In genomic region chr14:22849212-22849819, GRCh38 we compare ENCODE assay signal across 12 cellular contexts. TPM values are rescaled to one million over a fixed set of nuclear protein-coding genes. Genes with fewer than 3 reads are reported as not detected.
DNase-seq lines count a peak whose midpoint lies in the region; ATAC-seq and TF ChIP-seq lines count a peak whose summit lies in the region.
"Had no signal": no experiment of that assay in that cellular context is flagged by ENCODE, and none has a peak within 500 bp of the region (broad histone marks: within the 10 kb centered on the region; RNA-seq: fewer than 3 reads in every experiment).

No MANE protein-coding gene starts in this region.

- DNase-seq in Daoy (ENCODE audit: low read depth), result peak; percentile 65
- peak; percentile 20 for DNase-seq in brain microvascular endothelial cell
- DNase-seq in left ventricle myocardium inferior, result peak; percentile 69
- DNase-seq in psoas muscle, result peak; percentile 79 to 80
- DNase-seq in activated T-cell treated with anti-CD3 and anti-CD28 coated beads, Interleukin-2, amount 50 U/mL, for 24 hours, result no peak
- DNase-seq in activated naive CD4-positive, alpha-beta T cell (lab: John Stamatoyannopoulos, UW), result no peak
- DNase-seq: activated naive CD8-positive, alpha-beta T cell treated with anti-CD3 and anti-CD28 coated beads, Interleukin-2, amount 10 ng/mL, durations not matched to agents 7 days and 5 days; NCI-H187; stimulated activated CD4-positive, alpha-beta T cell treated with anti-CD3 and anti-CD28 coated beads, Interleukin-2, amount 100 ng/mL, for 48 hours had no signal

- in situ Hi-C loops in brain microvascular endothelial cell (cut with HindIII; ENCODE audit: low pct_ligation_motif_present, low sequenced_read_pairs), result no loop called here

- WGBS in psoas muscle, 3 donors, result 20 to 33% (median 21%) methylated on average over 16 to 19 of the region's 19 CpGs

- H3K27me3 ChIP-seq in brain microvascular endothelial cell (replicated peaks), result no peaks in the 10 kb centered on the region
- no peaks in the 10 kb centered on the region for H3K27me3 ChIP-seq in left ventricle myocardium inferior (ENCODE audit: low read depth)
- no peaks in the 10 kb centered on the region for H3K27me3 ChIP-seq in psoas muscle (ENCODE audit: insufficient read depth in 3 of 3, low read length in 2 of 3)

- H3K4me3 Mint-ChIP-seq in activated T-cell treated with anti-CD3 and anti-CD28 coated beads, Interleukin-2, amount 50 U/mL, for 24 hours, result no peak overlapping the region
- H3K4me3 Mint-ChIP-seq: activated naive CD8-positive, alpha-beta T cell treated with anti-CD3 and anti-CD28 coated beads, Interleukin-2, amount 10 ng/mL, durations not matched to agents 7 days and 5 days had no signal

- H3K4me3 ChIP-seq in brain microvascular endothelial cell (ENCODE audit: low read depth, low read length) (no peak overlapping the region), left ventricle myocardium inferior (peak overlapping the region; percentile 37), psoas muscle (peak overlapping the region; percentile 3)

- H3K4me1 ChIP-seq in left ventricle myocardium inferior (peaks cover 76% of the 10 kb centered on the region), psoas muscle (peaks cover 50% of the 10 kb centered on the region)

- no peaks in the 10 kb centered on the region for H3K36me3 Mint-ChIP-seq in activated T-cell treated with anti-CD3 and anti-CD28 coated beads, Interleukin-2, amount 50 U/mL, for 24 hours (ENCODE audit: low read depth)
- H3K36me3 Mint-ChIP-seq: activated naive CD8-positive, alpha-beta T cell treated with anti-CD3 and anti-CD28 coated beads, Interleukin-2, amount 10 ng/mL, durations not matched to agents 7 days and 5 days had no signal

- no peak overlapping the region for H3K27ac Mint-ChIP-seq in activated T-cell treated with anti-CD3 and anti-CD28 coated beads, Interleukin-2, amount 50 U/mL, for 24 hours
- H3K27ac Mint-ChIP-seq: activated naive CD8-positive, alpha-beta T cell treated with anti-CD3 and anti-CD28 coated beads, Interleukin-2, amount 10 ng/mL, durations not matched to agents 7 days and 5 days had no signal

- H3K36me3 ChIP-seq in brain microvascular endothelial cell (replicated peaks) (peaks cover 29% of the 10 kb centered on the region), left ventricle myocardium inferior (peaks cover 24% of the 10 kb centered on the region), psoas muscle (ENCODE audit: insufficient read depth in 1 of 2, low read depth in 1 of 2) (peaks cover 0 to 5% of the 10 kb centered on the region in 2 donors)

- H3K27me3 Mint-ChIP-seq in activated T-cell treated with anti-CD3 and anti-CD28 coated beads, Interleukin-2, amount 50 U/mL, for 24 hours, result peaks cover 29% of the 10 kb centered on the region

- intact Hi-C loops in left ventricle myocardium inferior (cut with micrococcal nuclease) (no loop called here), psoas muscle (cut with DNase I) (loop anchor here in 1 of 2 donors (2.0 kb wide), 1 partner anchor 19 kb away; no protein-coding TSS in a partner anchor)

- H3K27ac ChIP-seq in brain microvascular endothelial cell, result peak overlapping the region; percentile 78
- peak overlapping the region; percentile 88 for H3K27ac ChIP-seq in left ventricle myocardium inferior (replicated peaks)
- H3K27ac ChIP-seq in psoas muscle, result peak overlapping the region; percentile 82

- H3K4me1 Mint-ChIP-seq in activated T-cell treated with anti-CD3 and anti-CD28 coated beads, Interleukin-2, amount 50 U/mL, for 24 hours (ENCODE audit: low read depth), result peaks cover 21% of the 10 kb centered on the region

- H3K9me3 ChIP-seq in left ventricle myocardium inferior (replicated peaks) (no peaks in the 10 kb centered on the region), psoas muscle (no peaks in the 10 kb centered on the region)

- ATAC-seq in psoas muscle, result peak; percentile 11 to 44 (median 26)
- ATAC-seq in GM21381 (IDR thresholded peaks at IDR 0.05; ENCODE audit: unreplicated experiment), result no peak
- no peak for ATAC-seq in GM19452 (IDR thresholded peaks at IDR 0.05; ENCODE audit: unreplicated experiment)

- no peak for TF ChIP-seq CTCF in brain microvascular endothelial cell (IDR thresholded peaks at IDR 0.05; ENCODE audit: low read depth, low read length, missing control alignments)
- TF ChIP-seq CTCF in left ventricle myocardium inferior (IDR thresholded peaks at IDR 0.05; ENCODE audit: borderline replicate concordance), result no peak
- TF ChIP-seq CTCF in psoas muscle (IDR thresholded peaks at IDR 0.05), result no peak

- no peaks in the 10 kb centered on the region for H3K9me3 Mint-ChIP-seq in activated T-cell treated with anti-CD3 and anti-CD28 coated beads, Interleukin-2, amount 50 U/mL, for 24 hours
- H3K9me3 Mint-ChIP-seq: activated naive CD8-positive, alpha-beta T cell treated with anti-CD3 and anti-CD28 coated beads, Interleukin-2, amount 10 ng/mL, durations not matched to agents 7 days and 5 days had no signal

RNA-seq across cellular contexts. Expression of gene MMP14, which starts 12.9 kb away (rescaled TPM):
- total RNA-seq in Daoy (2014; rRNA removed; shearing (Covaris generic)), result 158 and 176 TPM in 2 replicates
- total RNA-seq in left ventricle myocardium inferior, result 22.1 TPM
- 10 to 100 TPM in 3 of 4 donors, 1 to 10 TPM in 1; 9.6 to 18.5 (median 14.7) TPM for total RNA-seq in psoas muscle
- 10 to 100 TPM in 2 of 3 donors, 1 to 10 TPM in 1; 7.6 to 15.1 (median 10.0) TPM for polyA plus RNA-seq in psoas muscle

RNA-seq across cellular contexts. Expression of gene MRPL52, which starts 19.6 kb away (rescaled TPM):
- total RNA-seq in Daoy (2014; rRNA removed; shearing (Covaris generic)), result 174 and 223 TPM in 2 replicates
- total RNA-seq in left ventricle myocardium inferior, result 110 TPM
- total RNA-seq in psoas muscle, result 10 to 100 TPM; 79.1 to 91.2 (median 84.9) TPM
- polyA plus RNA-seq in psoas muscle, result 100 to 1,000 TPM in 2 of 3 donors, 10 to 100 TPM in 1; 92.0 to 246 (median 102) TPM

RNA-seq across cellular contexts. Expression of gene LRP10, which starts 22.2 kb away (rescaled TPM):
- 17.3 and 21.1 TPM in 2 replicates for total RNA-seq in Daoy (2014; rRNA removed; shearing (Covaris generic))
- total RNA-seq in left ventricle myocardium inferior, result 48.3 TPM
- 10 to 100 TPM; 30.9 to 50.6 (median 40.6) TPM for total RNA-seq in psoas muscle
- 10 to 100 TPM; 18.1 to 42.7 (median 25.1) TPM for polyA plus RNA-seq in psoas muscle

RNA-seq across cellular contexts. Expression of gene REM2, which starts 33.7 kb away (rescaled TPM):
- total RNA-seq in Daoy (2014; rRNA removed; shearing (Covaris generic)), result 0.74 TPM in 1 of 2 replicates, not detected in the other
- total RNA-seq in left ventricle myocardium inferior (not detected), psoas muscle (under 1 TPM in 2 of 4 donors, not detected in 2; 0.21 to 0.34 TPM)
- under 1 TPM; 0.05 to 0.18 (median 0.10) TPM for polyA plus RNA-seq in psoas muscle

RNA-seq across cellular contexts. Expression of gene SLC7A7, which starts 34.1 kb away (rescaled TPM):
- total RNA-seq in Daoy (2014; rRNA removed; shearing (Covaris generic)), result 0.51 and 1.8 TPM in 2 replicates
- total RNA-seq in left ventricle myocardium inferior (4.6 TPM), psoas muscle (1 to 10 TPM; 1.3 to 2.6 (median 2.0) TPM)
- polyA plus RNA-seq in psoas muscle, result 1 to 10 TPM in 1 of 3 donors, under 1 TPM in 2; 0.93 to 2.6 (median 0.97) TPM
- total RNA-seq: T-helper 2 cell treated with Interferon-gamma antibody and Interleukin-4, amounts not matched to agents 100 ng/mL and 5 ng/mL, for 36 hours had no signal

Comparison
In these comparisons a context has a peak if more than half of its experiments do, and no peak if none do; other contexts are left out.
1. DNase-seq: peak in Daoy (single experiment), brain microvascular endothelial cell (single experiment), left ventricle myocardium inferior (single experiment) and psoas muscle (2 of 2); none in activated T-cell treated with anti-CD3 and anti-CD28 coated beads, Interleukin-2, amount 50 U/mL, for 24 hours (single experiment) and activated naive CD4-positive, alpha-beta T cell (0 of 4).
2. ATAC-seq: peak in psoas muscle (4 of 4); none in GM21381 (single experiment) and GM19452 (single experiment).
3. Peak in every context shown above with its lines, with median percentiles within 50 percentile points of each other: H3K27ac ChIP-seq.